13 cellular contexts compared by ENCODE assay signal in genomic region chr15:77455696-77456293, GRCh38. TPM values are rescaled to one million over a fixed set of nuclear protein-coding genes. Genes with fewer than 3 reads are reported as not detected.
DNase-seq lines count a peak whose midpoint lies in the region; TF ChIP-seq lines count a peak whose summit lies in the region.
"Had no signal": no experiment of that assay in that cellular context is flagged by ENCODE, and none has a peak within 500 bp of the region (broad histone marks: within the 10 kb centered on the region; RNA-seq: fewer than 3 reads in every experiment).

No MANE protein-coding gene starts in this region.

- H3K4me1 Mint-ChIP-seq in MCF 10A (ENCODE audit: insufficient read depth, unreplicated experiment) = peaks cover 22% of the 10 kb centered on the region
- peaks cover 50% of the 10 kb centered on the region for H3K4me1 Mint-ChIP-seq in endothelial cell (ENCODE audit: unreplicated experiment)
- H3K4me1 Mint-ChIP-seq in mesothelial cell of epicardium = peaks cover 32% of the 10 kb centered on the region

- CTCF ChIA-PET in MCF 10A (lab: Yijun Ruan, JAX) = interaction anchor here (0.7 kb wide), 2 partner anchors 284 to 360 kb away, joined by 3 to 5 read pairs; no protein-coding TSS in a partner anchor
- CTCF ChIA-PET in mammary epithelial cell (lab: Charles Lee; ENCODE audit: low non-redundant PET) = no interaction called here

- peaks cover 20% of the 10 kb centered on the region for H3K4me1 ChIP-seq in mammary epithelial cell (ENCODE audit: insufficient read depth, low read length)
- H3K4me1 ChIP-seq in uterus = peaks cover 5 to 8% of the 10 kb centered on the region in 2 donors

- peaks cover 5% of the 10 kb centered on the region for H3K79me2 ChIP-seq in mammary epithelial cell (ENCODE audit: insufficient read depth, low read length)

- H3K36me3 Mint-ChIP-seq in MCF 10A (ENCODE audit: insufficient read depth, unreplicated experiment) (peaks cover 32% of the 10 kb centered on the region), endothelial cell (ENCODE audit: low read depth, unreplicated experiment) (peaks cover 21% of the 10 kb centered on the region), mesothelial cell of epicardium (peaks cover 24% of the 10 kb centered on the region)

- no peaks in the 10 kb centered on the region for H3K27me3 ChIP-seq in mammary epithelial cell (ENCODE audit: insufficient read depth, low read length)
- no peaks in the 10 kb centered on the region for H3K27me3 ChIP-seq in uterus

- BruUV-seq in MCF 10A (replicated peaks; lab: Mats Ljungman, UMichigan) (no TSS peak), mammary epithelial cell (replicated peaks; lab: Mats Ljungman, UMichigan) (no TSS peak)

- no peak overlapping the region for H3K4me2 ChIP-seq in mammary epithelial cell (ENCODE audit: insufficient read depth, low read depth, low read length)

- TF ChIP-seq POLR2A in uterus (IDR thresholded peaks at IDR 0.05) = no peak

- H2AFZ ChIP-seq in mammary epithelial cell (ENCODE audit: low read depth, low read length) = no peak overlapping the region

- whole genome bisulfite sequencing in mammary epithelial cell (ENCODE audit: low coverage, missing lambda C conversion rate) = 7% methylated on average over 3 of the region's 3 CpGs

- dilution Hi-C loops in mammary epithelial cell (cut with HindIII; ENCODE audit: low sequenced_read_pairs) = loop anchor here (5.0 kb wide), 1 partner anchor 43 kb away; no protein-coding TSS in a partner anchor

- H3K4me3 Mint-ChIP-seq in MCF 10A (ENCODE audit: unreplicated experiment) = no peak overlapping the region
- H3K4me3 Mint-ChIP-seq in endothelial cell (ENCODE audit: unreplicated experiment) = peak overlapping the region; percentile 4
- H3K4me3 Mint-ChIP-seq in mesothelial cell of epicardium = no peak overlapping the region
- H3K4me3 Mint-ChIP-seq: central memory CD8-positive, alpha-beta T cell; immature natural killer cell had no signal

- TF ChIP-seq CTCF in MCF 10A (IDR thresholded peaks at IDR 0.05; ENCODE audit: unreplicated experiment) (no peak), mammary epithelial cell (conservative IDR thresholded peaks at IDR 0.05 in 1 of 2, IDR thresholded peaks at IDR 0.05 in 1 of 2; ENCODE audit: extremely low read depth in 1 of 2, insufficient read depth in 1 of 2, low read depth in 1 of 2, low read length in 2 of 2) (no peak), endothelial cell (IDR thresholded peaks at IDR 0.05; ENCODE audit: unreplicated experiment) (no peak), mesothelial cell of epicardium (IDR thresholded peaks at IDR 0.05; ENCODE audit: unreplicated experiment) (no peak), uterus (IDR thresholded peaks at IDR 0.05) (no peak)

- H3K27ac Mint-ChIP-seq in MCF 10A (ENCODE audit: low read depth, unreplicated experiment) (peak overlapping the region; percentile 94), endothelial cell (ENCODE audit: unreplicated experiment) (peak overlapping the region; percentile 85), mesothelial cell of epicardium (peak overlapping the region; percentile 81)
- H3K27ac Mint-ChIP-seq: immature natural killer cell had no signal

- POLR2A ChIA-PET in MCF 10A (lab: Yijun Ruan, JAX) = no interaction called here

- intact Hi-C loops in MCF 10A (cut with micrococcal nuclease) = no loop called here
- intact Hi-C loops in mammary epithelial cell (cut with micrococcal nuclease) = no loop called here
- intact Hi-C loops in uterus (cut with DNase I; ENCODE audit: low total_unique reads) = no loop called here

- H3K27me3 Mint-ChIP-seq in MCF 10A (ENCODE audit: insufficient read depth, unreplicated experiment) (no peaks in the 10 kb centered on the region), endothelial cell (ENCODE audit: unreplicated experiment) (peaks cover 5% of the 10 kb centered on the region), mesothelial cell of epicardium (ENCODE audit: low read depth) (no peaks in the 10 kb centered on the region)
- H3K27me3 Mint-ChIP-seq: central memory CD8-positive, alpha-beta T cell had no signal

- H3K4me3 ChIP-seq in mammary epithelial cell (replicated peaks in 1 of 3; ENCODE audit: insufficient read depth in 1 of 3, low read depth in 2 of 3, low read length in 3 of 3) = no peak overlapping the region
- H3K4me3 ChIP-seq in uterus = no peak overlapping the region

- H3K36me3 ChIP-seq in mammary epithelial cell (ENCODE audit: insufficient read depth, low read length) (peaks cover 3% of the 10 kb centered on the region), uterus (no peaks in the 10 kb centered on the region)

- in situ Hi-C loops in mammary epithelial cell (cut with MboI; ENCODE audit: low sequenced_read_pairs in 2 of 2) = no loop called here

- DNase-seq in MCF 10A (ENCODE audit: unreplicated experiment) (peak; percentile 46), mammary epithelial cell (no peak), endothelial cell (ENCODE audit: low spot score) (no peak), mesothelial cell of epicardium (ENCODE audit: low spot score in 2 of 2, unreplicated experiment in 2 of 2) (no peak), uterus (no peak), SKM-1 (lab: John Stamatoyannopoulos, UW; ENCODE audit: unreplicated experiment) (no peak), caudate nucleus (lab: John Stamatoyannopoulos, UW) (no peak), LoVo (ENCODE audit: low spot score) (no peak)
- DNase-seq: ACHN; activated CD4-positive, alpha-beta T cell treated with anti-CD3 and anti-CD28 coated beads, Interleukin-2, amount 50 U/mL, for 1 hour; immature natural killer cell; NCI-H1092 treated with DMSO at 0.1 percent for 48 hours had no signal

- no peaks in the 10 kb centered on the region for H3K9me3 Mint-ChIP-seq in MCF 10A (ENCODE audit: unreplicated experiment)
- H3K9me3 Mint-ChIP-seq in endothelial cell (ENCODE audit: unreplicated experiment) = no peaks in the 10 kb centered on the region
- H3K9me3 Mint-ChIP-seq in mesothelial cell of epicardium = peaks cover 8% of the 10 kb centered on the region
- H3K9me3 Mint-ChIP-seq: central memory CD8-positive, alpha-beta T cell; immature natural killer cell had no signal

- no peak overlapping the region for H3K9ac ChIP-seq in mammary epithelial cell (ENCODE audit: insufficient read depth, low read length)

- H3K27ac ChIP-seq in mammary epithelial cell (ENCODE audit: insufficient read depth, low read depth, low read length) (no peak overlapping the region), uterus (peak overlapping the region; percentile 42 to 74), caudate nucleus (ENCODE audit: low read depth, low read length) (no peak overlapping the region)

- H3K9me3 ChIP-seq in mammary epithelial cell (replicated peaks; ENCODE audit: insufficient read depth, low read length) (no peaks in the 10 kb centered on the region), uterus (no peaks in the 10 kb centered on the region)

- H4K20me1 ChIP-seq in mammary epithelial cell (ENCODE audit: insufficient read depth, low read length) = no peaks in the 10 kb centered on the region

RNA-seq across cellular contexts. Expression of gene HMG20A, which starts 35.1 kb away (rescaled TPM):
- 39.7 and 40.1 TPM in 2 replicates for total RNA-seq in MCF 10A (2022)
- 10 to 100 TPM; 35.0 to 39.4 TPM for total RNA-seq in mammary epithelial cell
- 22.5 TPM for polyA plus RNA-seq in mammary epithelial cell
- polyA minus RNA-seq in mammary epithelial cell = 93.0 TPM
- total RNA-seq in endothelial cell (ENCODE audit: unreplicated experiment) = 111 TPM
- 70.5 to 72.7 TPM (median 72.4 TPM) in 3 replicates for total RNA-seq in mesothelial cell of epicardium
- total RNA-seq in uterus = 10 to 100 TPM; 10.5 to 59.5 (median 28.4) TPM

RNA-seq across cellular contexts. Expression of gene PEAK1, which starts 35.9 kb away (rescaled TPM):
- 17.5 and 20.0 TPM in 2 replicates for total RNA-seq in MCF 10A (2022)
- 10 to 100 TPM; 25.5 to 27.6 TPM for total RNA-seq in mammary epithelial cell
- 8.8 TPM for polyA plus RNA-seq in mammary epithelial cell
- polyA minus RNA-seq in mammary epithelial cell = 23.5 TPM
- 289 TPM for total RNA-seq in endothelial cell (ENCODE audit: unreplicated experiment)
- total RNA-seq in mesothelial cell of epicardium = 90.2 to 92.3 TPM (median 91.8 TPM) in 3 replicates
- 10 to 100 TPM; 14.4 to 87.3 (median 43.5) TPM for total RNA-seq in uterus

Comparison
In these comparisons a context has a peak if more than half of its experiments do, and no peak if none do; other contexts are left out.
1. H3K27ac ChIP-seq: peak in uterus (2 of 2); none in mammary epithelial cell (single experiment) and caudate nucleus (single experiment).
2. Peak in every context shown above with its lines, with median percentiles within 50 percentile points of each other: H3K27ac Mint-ChIP-seq.